In genomic region chr2:150531626-150532419, GRCh38 we compare ENCODE assay signal across 28 cellular contexts. TPM values are rescaled to one million over a fixed set of nuclear protein-coding genes. Genes with fewer than 3 reads are reported as not detected.
DNase-seq lines count a peak whose midpoint lies in the region; ATAC-seq, FAIRE-seq and TF ChIP-seq lines count a peak whose summit lies in the region.
"Had no signal": no experiment of that assay in that cellular context is flagged by ENCODE, and none has a peak within 500 bp of the region (broad histone marks: within the 10 kb centered on the region; RNA-seq: fewer than 3 reads in every experiment).

No MANE protein-coding gene starts in this region.

- H3K9me3 ChIP-seq in endothelial cell of umbilical vein (replicated peaks; ENCODE audit: control insufficient read depth, insufficient read depth, low read length): no peaks in the 10 kb centered on the region
- H3K9me3 ChIP-seq in gastrocnemius medialis: no peaks in the 10 kb centered on the region
- no peaks in the 10 kb centered on the region; the same call in 1 of the 2 replicates for H3K9me3 ChIP-seq in SJCRH30 (replicated peaks)
- H3K9me3 ChIP-seq: adrenal gland, heart right ventricle, spleen, suprapubic skin had no signal

- H3K4me1 ChIP-seq in endothelial cell of umbilical vein (ENCODE audit: control insufficient read depth, extremely low read depth, insufficient read depth, low read length) (peaks cover 5% of the 10 kb centered on the region), gastrocnemius medialis (no peaks in the 10 kb centered on the region), SJCRH30 (peaks cover 9% of the 10 kb centered on the region; the same call in 1 of the 2 replicates)
- H3K4me1 ChIP-seq: heart right ventricle, spleen had no signal

- no peaks in the 10 kb centered on the region for H4K20me1 ChIP-seq in endothelial cell of umbilical vein (replicated peaks; ENCODE audit: control insufficient read depth, extremely low read depth, insufficient read depth, low read length)

- ATAC-seq in gastrocnemius medialis: no peak
- ATAC-seq: activated CD8-positive, alpha-beta T cell treated with anti-CD3 and anti-CD28 coated beads, Interleukin-2, amount 10 ng/mL, durations not matched to agents 7 days and 5 days; HCT116; heart right ventricle; left colon; Panc1; stimulated activated naive B cell treated with anti-CD40 and anti-IgM and Interleukin-4, amounts not matched to agents 10 μg/mL and 1 μg/mL and 100 μg/mL, for 72 hours had no signal

- H3K4me1 Mint-ChIP-seq in mesothelial cell of epicardium (peaks cover 43% of the 10 kb centered on the region), nephron progenitor cell (peaks cover under 1% of the 10 kb centered on the region)
- H3K4me1 Mint-ChIP-seq: memory B cell; stimulated activated naive B cell treated with anti-CD40 and anti-IgM and Interleukin-4, amounts not matched to agents 10 μg/mL and 1 μg/mL and 100 μg/mL, for 72 hours had no signal

- H3K27me3 Mint-ChIP-seq in mesothelial cell of epicardium (ENCODE audit: low read depth): no peaks in the 10 kb centered on the region
- peaks cover 3% of the 10 kb centered on the region for H3K27me3 Mint-ChIP-seq in nephron progenitor cell (ENCODE audit: low read depth, poor library complexity)
- H3K27me3 Mint-ChIP-seq: memory B cell; stimulated activated naive B cell treated with anti-CD40 and anti-IgM and Interleukin-4, amounts not matched to agents 10 μg/mL and 1 μg/mL and 100 μg/mL, for 72 hours had no signal

- no peak overlapping the region for H2AFZ ChIP-seq in endothelial cell of umbilical vein (ENCODE audit: low read depth, low read length)

- dilution Hi-C loops in endothelial cell of umbilical vein (cut with MboI; ENCODE audit: extremely low pct_ligation_motif_present, low sequenced_read_pairs): no loop called here

- no peak overlapping the region for H3K9ac ChIP-seq in endothelial cell of umbilical vein (replicated peaks; ENCODE audit: extremely low read depth, insufficient read depth, low read length)

- no peak overlapping the region for H3K4me2 ChIP-seq in endothelial cell of umbilical vein (ENCODE audit: insufficient read depth, low read length)

- H3K9me3 Mint-ChIP-seq in mesothelial cell of epicardium (peaks cover 10% of the 10 kb centered on the region), nephron progenitor cell (peaks cover 15% of the 10 kb centered on the region)

- peak; percentile 48 for DNase-seq in AG10803 (ENCODE audit: low read depth)
- DNase-seq in HT1080 (ENCODE audit: low read depth): peak; percentile 55
- DNase-seq in endothelial cell of umbilical vein (ENCODE audit: low read depth, low spot score): no peak
- DNase-seq in mesothelial cell of epicardium (ENCODE audit: low spot score in 2 of 2, unreplicated experiment in 2 of 2): no peak
- DNase-seq in nephron progenitor cell: no peak
- DNase-seq in gastrocnemius medialis: no peak
- DNase-seq in SJCRH30: no peak
- DNase-seq in NCI-H1417 treated with DMSO at 0.1 percent for 48 hours (lab: John Stamatoyannopoulos, UW): no peak
- DNase-seq: activated CD8-positive, alpha-beta T cell treated with anti-CD3 and anti-CD28 coated beads, Interleukin-2, amount 10 ng/mL, durations not matched to agents 7 days and 5 days; activated gamma-delta T cell treated with Interleukin-2 at 50 U/mL for 16 hours; adrenal gland; DMS79 treated with DMSO at 0.1 percent for 48 hours; effector CD8-positive, alpha-beta T cell; heart right ventricle; left colon; MM.1S; NCI-H524 treated with DMSO at 0.1 percent for 48 hours; SIG-M5; spleen; stimulated activated CD4-positive, alpha-beta T cell treated with anti-CD3 and anti-CD28 coated beads, Interleukin-2, amount 100 ng/mL, for 48 hours; stimulated activated naive B cell treated with anti-CD40 and anti-IgM and Interleukin-4, amounts not matched to agents 10 μg/mL and 1 μg/mL and 100 μg/mL, for 72 hours had no signal

- FAIRE-seq in endothelial cell of umbilical vein (lab: Jason Lieb, UNC): peak; percentile 8
- FAIRE-seq: colon had no signal

- in situ Hi-C loops in gastrocnemius medialis (cut with MboI; ENCODE audit: low sequenced_read_pairs in 4 of 4): no loop called here

- H3K79me2 ChIP-seq in endothelial cell of umbilical vein (ENCODE audit: control insufficient read depth, insufficient read depth, low read length): no peaks in the 10 kb centered on the region

- H3K27ac Mint-ChIP-seq in mesothelial cell of epicardium (peak overlapping the region; percentile 67), nephron progenitor cell (no peak overlapping the region)
- H3K27ac Mint-ChIP-seq: activated CD8-positive, alpha-beta T cell treated with anti-CD3 and anti-CD28 coated beads, Interleukin-2, amount 10 ng/mL, durations not matched to agents 7 days and 5 days; memory B cell; stimulated activated naive B cell treated with anti-CD40 and anti-IgM and Interleukin-4, amounts not matched to agents 10 μg/mL and 1 μg/mL and 100 μg/mL, for 72 hours had no signal

- H3K27ac ChIP-seq in endothelial cell of umbilical vein (ENCODE audit: insufficient read depth, low read depth, low read length) (no peak overlapping the region), gastrocnemius medialis (no peak overlapping the region), SJCRH30 (no peak overlapping the region)
- H3K27ac ChIP-seq: C4-2B, heart right ventricle, spleen, suprapubic skin had no signal

- H3K4me3 ChIP-seq in AG10803 (ENCODE audit: low read length) (no peak overlapping the region), endothelial cell of umbilical vein (replicated peaks in 1 of 3; ENCODE audit: insufficient read depth in 1 of 3, low read depth in 1 of 3, low read length in 3 of 3) (no peak overlapping the region), gastrocnemius medialis (no peak overlapping the region), SJCRH30 (no peak overlapping the region)
- H3K4me3 ChIP-seq: adrenal gland, heart right ventricle, spleen, suprapubic skin had no signal

- BruUV-seq in endothelial cell of umbilical vein (replicated peaks; lab: Mats Ljungman, UMichigan): no TSS peak

- intact Hi-C loops in endothelial cell of umbilical vein (cut with micrococcal nuclease): no loop called here
- intact Hi-C loops in gastrocnemius medialis (cut with DNase I; ENCODE audit: low total_unique reads): no loop called here

- TF ChIP-seq POLR2A in endothelial cell of umbilical vein (IDR thresholded peaks at IDR 0.05; ENCODE audit: low read depth, low read length) (no peak), gastrocnemius medialis (IDR thresholded peaks at IDR 0.05) (no peak)

- H3K9me1 ChIP-seq in endothelial cell of umbilical vein (replicated peaks; ENCODE audit: control insufficient read depth, extremely low read depth, insufficient read depth, low read length): no peaks in the 10 kb centered on the region

- POLR2A ChIA-PET in endothelial cell of umbilical vein (lab: Charles Lee): no interaction called here

- TF ChIP-seq CTCF in AG10803 (conservative IDR thresholded peaks at IDR 0.05; ENCODE audit: low read length): no peak
- no peak for TF ChIP-seq CTCF in endothelial cell of umbilical vein (IDR thresholded peaks at IDR 0.05; ENCODE audit: extremely low read depth in 1 of 2, insufficient read depth in 1 of 2, low read depth in 1 of 2, low read length in 2 of 2)
- TF ChIP-seq CTCF in mesothelial cell of epicardium (IDR thresholded peaks at IDR 0.05; ENCODE audit: unreplicated experiment): no peak
- TF ChIP-seq CTCF in nephron progenitor cell (IDR thresholded peaks at IDR 0.05): no peak
- no peak for TF ChIP-seq CTCF in gastrocnemius medialis (IDR thresholded peaks at IDR 0.05 in 4 of 5, conservative IDR thresholded peaks at IDR 0.05 in 1 of 5)

- no peaks in the 10 kb centered on the region for H3K27me3 ChIP-seq in endothelial cell of umbilical vein (ENCODE audit: control insufficient read depth in 2 of 2, insufficient read depth in 2 of 2, low read length in 2 of 2)
- no peaks in the 10 kb centered on the region for H3K27me3 ChIP-seq in gastrocnemius medialis
- H3K27me3 ChIP-seq in SJCRH30: no peaks in the 10 kb centered on the region
- H3K27me3 ChIP-seq: adrenal gland, heart right ventricle, spleen, suprapubic skin had no signal

- H3K4me3 Mint-ChIP-seq in mesothelial cell of epicardium (no peak overlapping the region), nephron progenitor cell (no peak overlapping the region)
- H3K4me3 Mint-ChIP-seq: activated CD8-positive, alpha-beta T cell treated with anti-CD3 and anti-CD28 coated beads, Interleukin-2, amount 10 ng/mL, durations not matched to agents 7 days and 5 days; memory B cell; stimulated activated naive B cell treated with anti-CD40 and anti-IgM and Interleukin-4, amounts not matched to agents 10 μg/mL and 1 μg/mL and 100 μg/mL, for 72 hours had no signal

- H3K36me3 Mint-ChIP-seq in mesothelial cell of epicardium (no peaks in the 10 kb centered on the region), nephron progenitor cell (ENCODE audit: low read depth) (peaks cover 1% of the 10 kb centered on the region)
- H3K36me3 Mint-ChIP-seq: memory B cell; stimulated activated naive B cell treated with anti-CD40 and anti-IgM and Interleukin-4, amounts not matched to agents 10 μg/mL and 1 μg/mL and 100 μg/mL, for 72 hours had no signal

- CTCF ChIA-PET in endothelial cell of umbilical vein (lab: Charles Lee): interaction anchor here (0.6 to 1.4 kb wide), 2 partner anchors 16 to 674 kb away, joined by 3 read pairs; no protein-coding TSS in a partner anchor

- H3K36me3 ChIP-seq in endothelial cell of umbilical vein (ENCODE audit: control insufficient read depth in 2 of 2, extremely low read depth in 1 of 2, insufficient read depth in 2 of 2, low read length in 2 of 2) (no peaks in the 10 kb centered on the region), gastrocnemius medialis (no peaks in the 10 kb centered on the region), SJCRH30 (no peaks in the 10 kb centered on the region)
- H3K36me3 ChIP-seq: adrenal gland, heart right ventricle, spleen, suprapubic skin had no signal

TF ChIP-seq in endothelial cell of umbilical vein, 7 proteins besides CTCF, POLR2A, EP300 and RAD21 (continues in another document):
- TF ChIP-seq EZH2 (IDR thresholded peaks at IDR 0.05; ENCODE audit: borderline replicate concordance, low read depth, low read length, severe bottlenecking): no peak

RNA-seq across cellular contexts. Expression of gene RND3, which starts 44.4 kb away (rescaled TPM):
- total RNA-seq in HT1080 (2014; rRNA removed; shearing (Covaris generic)): 44.9 and 62.6 TPM in 2 replicates
- 45.3 and 53.9 TPM in 2 replicates for polyA plus RNA-seq in HT1080 (2015; cell fraction: cytosol; rRNA removed)
- 76.2 and 83.6 TPM in 2 replicates for polyA plus RNA-seq in HT1080 (2015; cell fraction: nucleus; rRNA removed)
- total RNA-seq in endothelial cell of umbilical vein: 132 and 158 TPM in 2 replicates
- polyA plus RNA-seq in endothelial cell of umbilical vein: 53.3 and 57.1 TPM in 2 replicates
- polyA plus RNA-seq in endothelial cell of umbilical vein (2011; cell fraction: cytosol; rRNA removed): 107 and 123 TPM in 2 replicates
- polyA plus RNA-seq in endothelial cell of umbilical vein (2011; cell fraction: nucleus; rRNA removed): 175 and 179 TPM in 2 replicates
- 190 and 258 TPM in 2 replicates for polyA plus RNA-seq in endothelial cell of umbilical vein (2012)
- 260 and 272 TPM in 2 replicates for polyA minus RNA-seq in endothelial cell of umbilical vein
- 15.0 TPM for polyA minus RNA-seq in endothelial cell of umbilical vein (2011; cell fraction: cytosol; rRNA and poly(A)+ RNA removed)
- polyA minus RNA-seq in endothelial cell of umbilical vein (2011; cell fraction: nucleus; rRNA and poly(A)+ RNA removed): 211 and 223 TPM in 2 replicates
- 140 to 145 TPM (median 144 TPM) in 3 replicates for total RNA-seq in mesothelial cell of epicardium
- 10 to 100 TPM in 3 of 4 donors, 1 to 10 TPM in 1; 2.1 to 14.9 (median 12.3) TPM for total RNA-seq in gastrocnemius medialis
- 31.7 and 43.4 TPM in 2 replicates for total RNA-seq in SJCRH30 (2014; rRNA removed; shearing (Covaris generic))
- total RNA-seq: activated CD8-positive, alpha-beta T cell treated with anti-CD3 and anti-CD28 coated beads, Interleukin-2, amount 10 ng/mL, durations not matched to agents 7 days and 5 days; T-helper 1 cell treated with Interleukin-12 subunit alpha and Interleukin-12 subunit beta and Interleukin-4 antibody, amounts not matched to agents 30 ng/mL and 1 ng/mL, for 36 hours had no signal

Comparison
In these comparisons a context has a peak if more than half of its experiments do, and no peak if none do; other contexts are left out.
1. DNase-seq: peak in AG10803 (single experiment) and HT1080 (single experiment); none in endothelial cell of umbilical vein (single experiment), mesothelial cell of epicardium (0 of 2), nephron progenitor cell (single experiment), gastrocnemius medialis (0 of 2), SJCRH30 (0 of 2) and NCI-H1417 treated with DMSO at 0.1 percent for 48 hours (single experiment).